In the genomic region with DNA sequence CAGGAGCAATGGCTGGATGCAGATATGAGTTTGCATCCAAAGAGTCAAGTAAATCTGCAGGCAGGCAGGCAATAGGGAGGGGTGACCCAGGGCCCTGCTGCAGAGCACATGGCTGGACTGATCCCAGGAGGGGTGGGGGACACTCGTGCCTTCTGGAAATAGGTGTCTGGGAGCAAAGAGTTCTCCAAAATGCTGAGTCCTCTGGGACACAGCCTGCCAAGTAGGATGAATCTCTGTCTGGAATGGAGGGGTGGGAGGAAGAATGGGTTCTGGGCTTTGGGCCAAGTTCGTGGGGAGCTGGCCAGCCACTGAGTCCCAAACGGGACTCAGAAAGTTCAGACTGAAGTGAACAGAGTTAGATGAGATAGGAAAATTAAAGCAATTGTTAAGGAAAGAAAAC, we compare ENCODE assay signal across 13 cellular contexts.
DNase-seq lines count a peak whose midpoint lies in the region; ATAC-seq, FAIRE-seq and TF ChIP-seq lines count a peak whose summit lies in the region.
"Had no signal": no experiment of that assay in that cellular context is flagged by ENCODE, and none has a peak within 500 bp of the region (broad histone marks: within the 10 kb centered on the region; RNA-seq: fewer than 3 reads in every experiment).

No MANE protein-coding gene starts in this region.

- H3K9me3 Mint-ChIP-seq in GM23338 (no peaks in the 10 kb centered on the region), neural progenitor cell (no peaks in the 10 kb centered on the region)
- H3K9me3 Mint-ChIP-seq: activated CD4-positive, alpha-beta T cell treated with anti-CD3 and anti-CD28 coated beads, Interleukin-2, amount 10 ng/mL, durations not matched to agents 24 days and 14 days had no signal

- H4K20me1 ChIP-seq in GM23338 (replicated peaks; ENCODE audit: insufficient read depth), result no peaks in the 10 kb centered on the region
- H4K20me1 ChIP-seq in neural progenitor cell (ENCODE audit: low read depth), result no peaks in the 10 kb centered on the region

- H3K27ac Mint-ChIP-seq in GM23338, result no peak overlapping the region
- H3K27ac Mint-ChIP-seq in neural progenitor cell, result no peak overlapping the region
- H3K27ac Mint-ChIP-seq: activated CD4-positive, alpha-beta T cell treated with anti-CD3 and anti-CD28 coated beads, Interleukin-2, amount 10 ng/mL, durations not matched to agents 24 days and 14 days had no signal

- no peaks in the 10 kb centered on the region for H3K79me2 ChIP-seq in GM23338 (replicated peaks; ENCODE audit: insufficient read depth)
- no peaks in the 10 kb centered on the region for H3K79me2 ChIP-seq in neural progenitor cell (ENCODE audit: low read depth)

- peaks cover 5% of the 10 kb centered on the region for H3K27me3 Mint-ChIP-seq in GM23338 (ENCODE audit: insufficient read depth, low read depth, poor library complexity)
- H3K27me3 Mint-ChIP-seq in neural progenitor cell (ENCODE audit: insufficient read depth, low read depth), result peaks cover 5% of the 10 kb centered on the region

- H3K4me3 ChIP-seq in fibroblast of pulmonary artery (replicated peaks; ENCODE audit: low read depth, low read length) (no peak overlapping the region), GM23338 (no peak overlapping the region), neural progenitor cell (no peak overlapping the region)
- H3K4me3 ChIP-seq: pancreas had no signal

- H3K36me3 ChIP-seq in GM23338 (ENCODE audit: insufficient read depth), result no peaks in the 10 kb centered on the region
- H3K36me3 ChIP-seq in neural progenitor cell, result no peaks in the 10 kb centered on the region
- H3K36me3 ChIP-seq: pancreas had no signal

- TF ChIP-seq CTCF in AG09319 (IDR thresholded peaks at IDR 0.05; ENCODE audit: low read depth, low read length) (no peak), fibroblast of pulmonary artery (IDR thresholded peaks at IDR 0.05; ENCODE audit: low read length, missing control alignments) (no peak), GM23338 (conservative IDR thresholded peaks at IDR 0.05; ENCODE audit: low read depth in 2 of 2) (no peak), neural progenitor cell (IDR thresholded peaks at IDR 0.05) (no peak)

- no peaks in the 10 kb centered on the region for H3F3A ChIP-seq in GM23338 (replicated peaks; ENCODE audit: low read depth)
- H3F3A ChIP-seq in neural progenitor cell (ENCODE audit: low read depth), result peaks cover 17% of the 10 kb centered on the region

- no peaks in the 10 kb centered on the region for H3K9me2 ChIP-seq in GM23338 (ENCODE audit: insufficient read depth)

- DNase-seq in AG09319 (ENCODE audit: extremely low read depth, low read depth) (peak; percentile 53), RPMI7951 (ENCODE audit: low read depth) (peak; percentile 79), fibroblast of pulmonary artery (ENCODE audit: low read depth) (peak; percentile 84), occipital lobe (lab: John Stamatoyannopoulos, UW) (peak; percentile 2), NCI-H774 (lab: John Stamatoyannopoulos, UW) (no peak), GM23338 (ENCODE audit: low spot score) (no peak), neural progenitor cell (ENCODE audit: low spot score) (no peak), GM12892 (ENCODE audit: insufficient read length) (no peak)
- DNase-seq: activated CD4-positive, alpha-beta T cell treated with anti-CD3 and anti-CD28 coated beads, Interleukin-2, amount 10 ng/mL, durations not matched to agents 24 days and 14 days; Caco-2; NCI-H1694 had no signal

- no peak for ATAC-seq in GM23338

- H3K9me3 ChIP-seq in neural progenitor cell (ENCODE audit: low read depth), result no peaks in the 10 kb centered on the region
- H3K9me3 ChIP-seq: Caco-2, pancreas had no signal

- no peak for TF ChIP-seq POLR2A in GM12892 (IDR thresholded peaks at IDR 0.05; ENCODE audit: low read depth, low read length)

- no peak overlapping the region for H3K4me2 ChIP-seq in GM23338
- H3K4me2 ChIP-seq in neural progenitor cell, result no peak overlapping the region

- no peak overlapping the region for H3K9ac ChIP-seq in neural progenitor cell

- H3K4me3 Mint-ChIP-seq in GM23338 (no peak overlapping the region), neural progenitor cell (no peak overlapping the region)
- H3K4me3 Mint-ChIP-seq: activated CD4-positive, alpha-beta T cell treated with anti-CD3 and anti-CD28 coated beads, Interleukin-2, amount 10 ng/mL, durations not matched to agents 24 days and 14 days had no signal

- FAIRE-seq in GM12892 (lab: Jason Lieb, UNC), result no peak
- FAIRE-seq: H1, pancreas had no signal

- H3K36me3 Mint-ChIP-seq in GM23338 (ENCODE audit: low read depth), result no peaks in the 10 kb centered on the region
- no peaks in the 10 kb centered on the region for H3K36me3 Mint-ChIP-seq in neural progenitor cell

- H3K27me3 ChIP-seq in GM23338 (ENCODE audit: insufficient read depth), result no peaks in the 10 kb centered on the region
- no peaks in the 10 kb centered on the region for H3K27me3 ChIP-seq in neural progenitor cell

- H3K4me1 Mint-ChIP-seq in GM23338 (peaks cover 24% of the 10 kb centered on the region), neural progenitor cell (peaks cover 18% of the 10 kb centered on the region)

- H3K4me1 ChIP-seq in GM23338 (ENCODE audit: insufficient read depth), result peaks cover 6% of the 10 kb centered on the region; the same call in 1 of the 2 replicates
- H3K4me1 ChIP-seq in neural progenitor cell, result peaks cover 26% of the 10 kb centered on the region
- H3K4me1 ChIP-seq: Caco-2, pancreas had no signal

- H2AFZ ChIP-seq in GM23338, result no peak overlapping the region
- no peak overlapping the region for H2AFZ ChIP-seq in neural progenitor cell (replicated peaks)

- H3K27ac ChIP-seq in GM23338 (ENCODE audit: low read depth), result no peak overlapping the region
- no peak overlapping the region for H3K27ac ChIP-seq in neural progenitor cell
- H3K27ac ChIP-seq: pancreas had no signal

TF ChIP-seq in GM23338, 12 proteins besides CTCF, POLR2A, EP300 and RAD21 (continues in another document):
- no peak for TF ChIP-seq ZNF331 (CRISPR knock-in tag; IDR thresholded peaks at IDR 0.05; ENCODE audit: low read depth)
- TF ChIP-seq, protein P1, sequence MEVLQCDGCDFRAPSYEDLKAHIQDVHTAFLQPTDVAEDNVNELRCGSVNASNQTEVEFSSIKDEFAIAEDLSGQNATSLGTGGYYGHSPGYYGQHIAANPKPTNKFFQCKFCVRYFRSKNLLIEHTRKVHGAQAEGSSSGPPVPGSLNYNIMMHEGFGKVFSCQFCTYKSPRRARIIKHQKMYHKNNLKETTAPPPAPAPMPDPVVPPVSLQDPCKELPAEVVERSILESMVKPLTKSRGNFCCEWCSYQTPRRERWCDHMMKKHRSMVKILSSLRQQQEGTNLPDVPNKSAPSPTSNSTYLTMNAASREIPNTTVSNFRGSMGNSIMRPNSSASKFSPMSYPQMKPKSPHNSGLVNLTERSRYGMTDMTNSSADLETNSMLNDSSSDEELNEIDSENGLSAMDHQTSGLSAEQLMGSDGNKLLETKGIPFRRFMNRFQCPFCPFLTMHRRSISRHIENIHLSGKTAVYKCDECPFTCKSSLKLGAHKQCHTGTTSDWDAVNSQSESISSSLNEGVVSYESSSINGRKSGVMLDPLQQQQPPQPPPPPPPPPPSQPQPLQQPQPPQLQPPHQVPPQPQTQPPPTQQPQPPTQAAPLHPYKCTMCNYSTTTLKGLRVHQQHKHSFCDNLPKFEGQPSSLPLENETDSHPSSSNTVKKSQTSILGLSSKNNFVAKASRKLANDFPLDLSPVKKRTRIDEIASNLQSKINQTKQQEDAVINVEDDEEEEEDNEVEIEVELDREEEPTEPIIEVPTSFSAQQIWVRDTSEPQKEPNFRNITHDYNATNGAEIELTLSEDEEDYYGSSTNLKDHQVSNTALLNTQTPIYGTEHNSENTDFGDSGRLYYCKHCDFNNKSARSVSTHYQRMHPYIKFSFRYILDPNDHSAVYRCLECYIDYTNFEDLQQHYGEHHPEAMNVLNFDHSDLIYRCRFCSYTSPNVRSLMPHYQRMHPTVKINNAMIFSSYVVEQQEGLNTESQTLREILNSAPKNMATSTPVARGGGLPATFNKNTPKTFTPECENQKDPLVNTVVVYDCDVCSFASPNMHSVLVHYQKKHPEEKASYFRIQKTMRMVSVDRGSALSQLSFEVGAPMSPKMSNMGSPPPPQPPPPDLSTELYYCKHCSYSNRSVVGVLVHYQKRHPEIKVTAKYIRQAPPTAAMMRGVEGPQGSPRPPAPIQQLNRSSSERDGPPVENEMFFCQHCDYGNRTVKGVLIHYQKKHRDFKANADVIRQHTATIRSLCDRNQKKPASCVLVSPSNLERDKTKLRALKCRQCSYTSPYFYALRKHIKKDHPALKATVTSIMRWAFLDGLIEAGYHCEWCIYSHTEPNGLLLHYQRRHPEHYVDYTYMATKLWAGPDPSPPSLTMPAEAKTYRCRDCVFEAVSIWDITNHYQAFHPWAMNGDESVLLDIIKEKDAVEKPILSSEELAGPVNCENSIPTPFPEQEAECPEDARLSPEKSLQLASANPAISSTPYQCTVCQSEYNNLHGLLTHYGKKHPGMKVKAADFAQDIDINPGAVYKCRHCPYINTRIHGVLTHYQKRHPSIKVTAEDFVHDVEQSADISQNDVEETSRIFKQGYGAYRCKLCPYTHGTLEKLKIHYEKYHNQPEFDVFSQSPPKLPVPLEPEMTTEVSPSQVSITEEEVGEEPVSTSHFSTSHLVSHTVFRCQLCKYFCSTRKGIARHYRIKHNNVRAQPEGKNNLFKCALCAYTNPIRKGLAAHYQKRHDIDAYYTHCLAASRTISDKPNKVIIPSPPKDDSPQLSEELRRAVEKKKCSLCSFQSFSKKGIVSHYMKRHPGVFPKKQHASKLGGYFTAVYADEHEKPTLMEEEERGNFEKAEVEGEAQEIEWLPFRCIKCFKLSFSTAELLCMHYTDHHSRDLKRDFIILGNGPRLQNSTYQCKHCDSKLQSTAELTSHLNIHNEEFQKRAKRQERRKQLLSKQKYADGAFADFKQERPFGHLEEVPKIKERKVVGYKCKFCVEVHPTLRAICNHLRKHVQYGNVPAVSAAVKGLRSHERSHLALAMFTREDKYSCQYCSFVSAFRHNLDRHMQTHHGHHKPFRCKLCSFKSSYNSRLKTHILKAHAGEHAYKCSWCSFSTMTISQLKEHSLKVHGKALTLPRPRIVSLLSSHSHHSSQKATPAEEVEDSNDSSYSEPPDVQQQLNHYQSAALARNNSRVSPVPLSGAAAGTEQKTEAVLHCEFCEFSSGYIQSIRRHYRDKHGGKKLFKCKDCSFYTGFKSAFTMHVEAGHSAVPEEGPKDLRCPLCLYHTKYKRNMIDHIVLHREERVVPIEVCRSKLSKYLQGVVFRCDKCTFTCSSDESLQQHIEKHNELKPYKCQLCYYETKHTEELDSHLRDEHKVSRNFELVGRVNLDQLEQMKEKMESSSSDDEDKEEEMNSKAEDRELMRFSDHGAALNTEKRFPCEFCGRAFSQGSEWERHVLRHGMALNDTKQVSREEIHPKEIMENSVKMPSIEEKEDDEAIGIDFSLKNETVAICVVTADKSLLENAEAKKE (CRISPR knock-in tag; IDR thresholded peaks at IDR 0.05), result no peak
- TF ChIP-seq STAT1 (IDR thresholded peaks at IDR 0.05; ENCODE audit: unreplicated experiment), result no peak
- no peak for TF ChIP-seq ZNF114 (CRISPR knock-in tag; IDR thresholded peaks at IDR 0.05)

Comparison
In these comparisons a context has a peak if more than half of its experiments do, and no peak if none do; other contexts are left out.
1. DNase-seq: peak in AG09319 (single experiment), RPMI7951 (single experiment), fibroblast of pulmonary artery (single experiment) and occipital lobe (single experiment); none in NCI-H774 (single experiment), GM23338 (single experiment), neural progenitor cell (single experiment) and GM12892 (single experiment).